8 cellular contexts compared by ENCODE assay signal in the genomic region with DNA sequence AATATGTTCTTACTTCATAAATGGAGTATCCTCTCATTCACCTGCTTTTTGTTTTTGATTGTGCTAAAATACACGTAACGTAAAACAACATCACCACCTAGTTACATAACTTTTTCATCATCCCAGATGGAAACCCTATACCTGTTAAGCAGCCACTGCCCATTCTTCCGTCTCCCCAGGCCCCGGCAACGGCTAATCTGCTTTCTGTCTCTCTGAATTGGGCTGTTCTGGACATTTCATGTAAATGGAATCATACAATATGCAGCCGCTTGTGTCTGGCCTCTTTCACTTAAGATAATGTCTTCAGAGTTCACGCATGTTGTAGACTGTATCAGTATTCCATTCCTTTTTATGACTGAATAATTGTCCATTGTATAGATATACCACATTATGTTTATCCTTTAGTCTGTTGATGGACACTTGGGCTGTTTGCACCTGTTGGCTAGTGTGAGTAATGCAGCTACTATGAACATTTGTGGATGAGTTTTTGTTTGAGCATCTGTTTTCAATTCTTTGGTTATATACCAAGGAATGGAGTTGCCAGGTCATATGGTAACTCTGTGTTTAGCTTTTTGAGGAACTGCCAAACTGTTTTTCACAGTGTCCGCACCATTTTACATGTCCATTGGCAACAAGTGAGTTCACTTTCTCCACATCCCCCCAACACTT. TPM values are rescaled to one million over a fixed set of nuclear protein-coding genes. Genes with fewer than 3 reads are reported as not detected.
DNase-seq lines count a peak whose midpoint lies in the region; FAIRE-seq and TF ChIP-seq lines count a peak whose summit lies in the region.

No MANE protein-coding gene starts in this region.

- peaks cover 9% of the 10 kb centered on the region for H4K20me1 ChIP-seq in keratinocyte (ENCODE audit: control insufficient read depth, extremely low read depth, insufficient read depth, low read length)

- TF ChIP-seq CTCF in keratinocyte (optimal IDR thresholded peaks at IDR 0.05 in 1 of 3, IDR thresholded peaks at IDR 0.05 in 1 of 3, conservative IDR thresholded peaks at IDR 0.05 in 1 of 3; ENCODE audit: extremely low read depth in 1 of 3, insufficient read depth in 2 of 3, low read length in 3 of 3) = peak in 2 of 3 experiments; percentile 28 to 44

- dilution Hi-C loops in keratinocyte (cut with MboI; ENCODE audit: extremely low pct_ligation_motif_present, low sequenced_read_pairs) = no loop called here

- H3K27me3 Mint-ChIP-seq in activated T-helper 2 cell treated with anti-CD3 and anti-CD28 coated beads, Interferon-gamma antibody, Interleukin-2, Interleukin-4, amounts not matched to agents 10 μg/mL and 5 μg/mL and 100 μg/mL, durations not matched to agents 14 hours and 24 hours and 36 hours (ENCODE audit: low read depth) = peaks cover 11% of the 10 kb centered on the region

- H3K4me3 Mint-ChIP-seq in activated T-helper 2 cell treated with anti-CD3 and anti-CD28 coated beads, Interferon-gamma antibody, Interleukin-2, Interleukin-4, amounts not matched to agents 10 μg/mL and 5 μg/mL and 100 μg/mL, durations not matched to agents 14 hours and 24 hours and 36 hours (ENCODE audit: low read depth) = peak overlapping the region; percentile 95

- DNase-seq in DMS53 treated with DMSO at 0.1 percent for 48 hours (lab: John Stamatoyannopoulos, UW; ENCODE audit: unreplicated experiment) (peak; percentile 4), keratinocyte (ENCODE audit: low read depth, low spot score) (no peak), superior temporal gyrus (ENCODE audit: extremely low spot score) (no peak), NCI-H1092 treated with DMSO at 0.1 percent for 48 hours (lab: John Stamatoyannopoulos, UW) (no peak), kidney glomerular epithelial cell (lab: John Stamatoyannopoulos, UW) (no peak)
- DNase-seq in activated T-helper 2 cell treated with anti-CD3 and anti-CD28 coated beads, Interferon-gamma antibody, Interleukin-2, Interleukin-4, amounts not matched to agents 10 μg/mL and 5 μg/mL and 100 μg/mL, durations not matched to agents 14 hours and 24 hours and 36 hours (ENCODE audit: low spot score) = no peak
- DNase-seq in activated CD4-positive, alpha-beta T cell treated with anti-CD3 and anti-CD28 coated beads, Interleukin-2, amount 50 U/mL, for 4 hours = no peak

- no peak overlapping the region for H3K9ac ChIP-seq in HUES64 (ENCODE audit: low read depth, low read length)
- peak overlapping the region; percentile 94 for H3K9ac ChIP-seq in keratinocyte (ENCODE audit: control insufficient read depth, extremely low read depth, insufficient read depth, low read length)

- no peaks in the 10 kb centered on the region for H3K9me3 Mint-ChIP-seq in activated T-helper 2 cell treated with anti-CD3 and anti-CD28 coated beads, Interferon-gamma antibody, Interleukin-2, Interleukin-4, amounts not matched to agents 10 μg/mL and 5 μg/mL and 100 μg/mL, durations not matched to agents 14 hours and 24 hours and 36 hours

- H2AFZ ChIP-seq in keratinocyte (ENCODE audit: control insufficient read depth, low read length) = no peak overlapping the region

- peak overlapping the region; percentile 87 for H3K27ac Mint-ChIP-seq in activated T-helper 2 cell treated with anti-CD3 and anti-CD28 coated beads, Interferon-gamma antibody, Interleukin-2, Interleukin-4, amounts not matched to agents 10 μg/mL and 5 μg/mL and 100 μg/mL, durations not matched to agents 14 hours and 24 hours and 36 hours

- H3K9me3 ChIP-seq in HUES64 (ENCODE audit: insufficient read depth, low read depth, low read length) = no peaks in the 10 kb centered on the region
- no peaks in the 10 kb centered on the region for H3K9me3 ChIP-seq in keratinocyte (ENCODE audit: control insufficient read depth, low read depth, low read length)

- H3K79me2 ChIP-seq in keratinocyte (ENCODE audit: control insufficient read depth, insufficient read depth, low read length) = peaks cover 65% of the 10 kb centered on the region

- no peaks in the 10 kb centered on the region for H3K36me3 ChIP-seq in HUES64 (ENCODE audit: insufficient read depth, low read length)
- peaks cover 0 to 4% of the 10 kb centered on the region in 2 experiments for H3K36me3 ChIP-seq in keratinocyte (ENCODE audit: control insufficient read depth in 2 of 2, extremely low read depth in 1 of 2, insufficient read depth in 2 of 2, low read length in 2 of 2)

- peak overlapping the region; percentile 80 for H3K4me3 ChIP-seq in HUES64 (ENCODE audit: low read length)
- H3K4me3 ChIP-seq in keratinocyte (ENCODE audit: control insufficient read depth in 2 of 3, extremely low read depth in 1 of 3, insufficient read depth in 2 of 3, low read depth in 1 of 3, low read length in 3 of 3) = peak overlapping the region in 2 of 3 experiments; percentile 89 to 92

- H3K4me2 ChIP-seq in keratinocyte (ENCODE audit: control insufficient read depth, extremely low read depth, insufficient read depth, low read depth, low read length) = peak overlapping the region; percentile 78

- peak; percentile 29 for FAIRE-seq in keratinocyte (lab: Jason Lieb, UNC)

- H3K4me1 Mint-ChIP-seq in activated T-helper 2 cell treated with anti-CD3 and anti-CD28 coated beads, Interferon-gamma antibody, Interleukin-2, Interleukin-4, amounts not matched to agents 10 μg/mL and 5 μg/mL and 100 μg/mL, durations not matched to agents 14 hours and 24 hours and 36 hours (ENCODE audit: low read depth) = peaks cover 40% of the 10 kb centered on the region

- intact Hi-C loops in activated T-helper 2 cell treated with anti-CD3 and anti-CD28 coated beads, Interferon-gamma antibody, Interleukin-2, Interleukin-4, amounts not matched to agents 10 μg/mL and 5 μg/mL and 100 μg/mL, durations not matched to agents 14 hours and 24 hours and 36 hours (cut with micrococcal nuclease) = loop anchor here (5.0 to 10.0 kb wide), 3 partner anchors 59 to 203 kb away; partner anchors contain the start of genes DNAAF5, GET4 and PRKAR1B

- 83% methylated on average over 7 of the region's 8 CpGs for WGBS in HUES64

- H3K36me3 Mint-ChIP-seq in activated T-helper 2 cell treated with anti-CD3 and anti-CD28 coated beads, Interferon-gamma antibody, Interleukin-2, Interleukin-4, amounts not matched to agents 10 μg/mL and 5 μg/mL and 100 μg/mL, durations not matched to agents 14 hours and 24 hours and 36 hours (ENCODE audit: low read depth) = peaks cover 36% of the 10 kb centered on the region

- H3K9me1 ChIP-seq in keratinocyte (ENCODE audit: control insufficient read depth, extremely low read depth, insufficient read depth, low read length) = no peaks in the 10 kb centered on the region

- H3K27me3 ChIP-seq in HUES64 (ENCODE audit: insufficient read depth, low read length) = no peaks in the 10 kb centered on the region
- H3K27me3 ChIP-seq in keratinocyte (ENCODE audit: control insufficient read depth, extremely low read depth, insufficient read depth, low read length) = no peaks in the 10 kb centered on the region

- H3K27ac ChIP-seq in HUES64 (ENCODE audit: low read depth, low read length) (no peak overlapping the region), keratinocyte (ENCODE audit: control insufficient read depth, insufficient read depth, low read length) (peak overlapping the region; percentile 86)

- H3K4me1 ChIP-seq in HUES64 (ENCODE audit: insufficient read depth, low read length) (peaks cover 12% of the 10 kb centered on the region), keratinocyte (ENCODE audit: control insufficient read depth, extremely low read depth, insufficient read depth, low read length) (peaks cover 41% of the 10 kb centered on the region)

RNA-seq across cellular contexts. Expression of gene SUN1, which starts 14.1 kb away (rescaled TPM):
- polyA plus RNA-seq in HUES64 (2013, experiment 1 of 2) = 52.1 TPM
- 54.1 TPM for polyA plus RNA-seq in HUES64 (2013, experiment 2 of 2)
- total RNA-seq in activated T-helper 2 cell treated with anti-CD3 and anti-CD28 coated beads, Interferon-gamma antibody, Interleukin-2, Interleukin-4, amounts not matched to agents 10 μg/mL and 5 μg/mL and 100 μg/mL, durations not matched to agents 14 hours and 24 hours and 36 hours = 87.7 TPM in 2 replicates
- polyA plus RNA-seq in keratinocyte = 164 to 176 TPM (median 166 TPM) in 3 replicates
- polyA plus RNA-seq in keratinocyte (2011; ENCODE audit: low read depth) = 137 TPM
- 31.1 and 40.2 TPM in 2 replicates for polyA plus RNA-seq in keratinocyte (2011; cell fraction: cytosol; rRNA removed)
- polyA plus RNA-seq in keratinocyte (2011; cell fraction: nucleus; rRNA removed) = 411 and 514 TPM in 2 replicates
- polyA plus RNA-seq in keratinocyte (2012; ENCODE audit: low replicate concordance) = 103 and 107 TPM in 2 replicates
- polyA minus RNA-seq in keratinocyte = 141 to 263 TPM (median 162 TPM) in 3 replicates
- 93.2 TPM for polyA minus RNA-seq in keratinocyte (2011; cell fraction: cytosol; rRNA and poly(A)+ RNA removed)
- polyA minus RNA-seq in keratinocyte (2011; cell fraction: nucleus; rRNA and poly(A)+ RNA removed) = 326 and 435 TPM in 2 replicates

RNA-seq across cellular contexts. Expression of gene GET4, which starts 58.2 kb away (rescaled TPM):
- polyA plus RNA-seq in HUES64 (2013, experiment 1 of 2) = 46.5 TPM
- polyA plus RNA-seq in HUES64 (2013, experiment 2 of 2) = 44.1 TPM
- 32.2 and 35.9 TPM in 2 replicates for total RNA-seq in activated T-helper 2 cell treated with anti-CD3 and anti-CD28 coated beads, Interferon-gamma antibody, Interleukin-2, Interleukin-4, amounts not matched to agents 10 μg/mL and 5 μg/mL and 100 μg/mL, durations not matched to agents 14 hours and 24 hours and 36 hours
- 21.1 to 32.0 TPM (median 22.9 TPM) in 3 replicates for polyA plus RNA-seq in keratinocyte
- polyA plus RNA-seq in keratinocyte (2011; ENCODE audit: low read depth) = 40.4 TPM
- polyA plus RNA-seq in keratinocyte (2011; cell fraction: cytosol; rRNA removed) = 14.0 and 26.1 TPM in 2 replicates
- polyA plus RNA-seq in keratinocyte (2011; cell fraction: nucleus; rRNA removed) = 50.3 and 70.5 TPM in 2 replicates
- 26.7 and 47.3 TPM in 2 replicates for polyA plus RNA-seq in keratinocyte (2012; ENCODE audit: low replicate concordance)
- 9.3 to 11.1 TPM (median 10.1 TPM) in 3 replicates for polyA minus RNA-seq in keratinocyte
- polyA minus RNA-seq in keratinocyte (2011; cell fraction: cytosol; rRNA and poly(A)+ RNA removed) = 33.4 TPM
- polyA minus RNA-seq in keratinocyte (2011; cell fraction: nucleus; rRNA and poly(A)+ RNA removed) = 10.4 and 14.1 TPM in 2 replicates
